In genomic region chrX:49198540-49199314, GRCh38 we compare ENCODE assay signal across 1 cellular context.
TF ChIP-seq lines count a peak whose summit lies in the region.

No MANE protein-coding gene starts in this region.

TF ChIP-seq in SK-N-SH treated with all-trans-retinoic acid at 6 μM for 48 hours, 23 proteins besides CTCF, POLR2A, EP300 and RAD21:
- TF ChIP-seq ZNF70 (CRISPR knock-in tag; IDR thresholded peaks at IDR 0.05) = no peak
- TF ChIP-seq ARNTL (CRISPR knock-in tag; IDR thresholded peaks at IDR 0.05; ENCODE audit: borderline replicate concordance, low read depth) = no peak
- no peak for TF ChIP-seq CSRNP3 (CRISPR knock-in tag; IDR thresholded peaks at IDR 0.05)
- TF ChIP-seq PPARA (CRISPR knock-in tag; IDR thresholded peaks at IDR 0.05; ENCODE audit: borderline replicate concordance) = no peak
- no peak for TF ChIP-seq TCF4 (CRISPR knock-in tag; IDR thresholded peaks at IDR 0.05; ENCODE audit: borderline replicate concordance)
- TF ChIP-seq BACH2 (CRISPR knock-in tag; IDR thresholded peaks at IDR 0.05; ENCODE audit: borderline replicate concordance) = no peak
- no peak for TF ChIP-seq POU6F1 (CRISPR knock-in tag; IDR thresholded peaks at IDR 0.05; ENCODE audit: borderline replicate concordance, low read depth)
- no peak for TF ChIP-seq ISL1 (CRISPR knock-in tag; IDR thresholded peaks at IDR 0.05)
- no peak for TF ChIP-seq CSDC2 (CRISPR knock-in tag; IDR thresholded peaks at IDR 0.05)
- no peak for TF ChIP-seq ESRRG (CRISPR knock-in tag; IDR thresholded peaks at IDR 0.05)
- TF ChIP-seq OSR1 (CRISPR knock-in tag; IDR thresholded peaks at IDR 0.05) = no peak
- TF ChIP-seq ZFP3 (CRISPR knock-in tag; IDR thresholded peaks at IDR 0.05) = no peak
- no peak for TF ChIP-seq PATZ1 (CRISPR knock-in tag; IDR thresholded peaks at IDR 0.05; ENCODE audit: borderline replicate concordance)
- no peak for TF ChIP-seq ZNF565 (CRISPR knock-in tag; conservative IDR thresholded peaks at IDR 0.05; ENCODE audit: low read depth)
- no peak for TF ChIP-seq CREB5 (CRISPR knock-in tag; IDR thresholded peaks at IDR 0.05; ENCODE audit: low read depth)
- no peak for TF ChIP-seq ZC3H10 (CRISPR knock-in tag; IDR thresholded peaks at IDR 0.05)
- TF ChIP-seq RARB (CRISPR knock-in tag; IDR thresholded peaks at IDR 0.05) = no peak
